ENCODE assay signal across 9 cellular contexts in the genomic region with DNA sequence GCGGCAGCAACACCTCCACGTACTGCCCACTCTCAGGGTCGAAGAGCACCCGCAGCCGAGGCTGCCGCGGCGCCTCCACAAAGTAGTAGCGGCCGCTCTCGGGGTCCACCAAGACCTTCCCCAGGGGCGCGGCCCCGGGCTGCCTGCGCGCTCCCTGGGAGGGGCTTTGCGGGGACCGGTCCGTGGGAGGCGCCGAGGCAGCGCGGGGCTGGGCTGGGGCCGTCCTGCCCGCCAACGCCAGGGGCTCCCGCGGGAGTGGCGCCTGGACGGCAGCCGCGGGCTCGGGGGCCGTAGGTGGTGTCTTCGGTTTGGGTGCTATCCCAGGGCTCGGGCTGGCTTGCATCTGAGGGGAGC. TPM values are rescaled to one million over a fixed set of nuclear protein-coding genes. Genes with fewer than 3 reads are reported as not detected.
DNase-seq lines count a peak whose midpoint lies in the region; ATAC-seq and TF ChIP-seq lines count a peak whose summit lies in the region.
"Had no signal": no experiment of that assay in that cellular context is flagged by ENCODE, and none has a peak within 500 bp of the region (broad histone marks: within the 10 kb centered on the region; RNA-seq: fewer than 3 reads in every experiment).

No MANE protein-coding gene starts in this region.

- H3K4me2 ChIP-seq in hepatocyte: peak overlapping the region; percentile 91

- intact Hi-C loops in tibial artery (cut with DNase I; ENCODE audit: low total_unique reads): no loop called here
- intact Hi-C loops in ovary (cut with DNase I): no loop called here

- no peak for TF ChIP-seq EP300 in ovary (IDR thresholded peaks at IDR 0.05)

- H3K79me2 ChIP-seq in hepatocyte: no peaks in the 10 kb centered on the region

- H3K9me2 ChIP-seq in hepatocyte (replicated peaks; ENCODE audit: insufficient read depth): no peaks in the 10 kb centered on the region

- peak overlapping the region; percentile 60 for H3K27ac ChIP-seq in RWPE2 (ENCODE audit: poor library complexity, severe bottlenecking)
- H3K27ac ChIP-seq in hepatocyte: no peak overlapping the region
- no peak overlapping the region for H3K27ac ChIP-seq in tibial artery
- H3K27ac ChIP-seq in ovary: no peak overlapping the region

- WGBS in hepatocyte (ENCODE audit: low lambda C conversion rate, missing lambda C conversion rate): 10% methylated on average over 33 of the region's 36 CpGs
- 7 to 15% (median 14%) methylated on average over 30 to 36 of the region's 36 CpGs for WGBS in ovary, 3 donors

- H2AFZ ChIP-seq in hepatocyte: no peak overlapping the region

- no peak for TF ChIP-seq POLR2A in ovary (IDR thresholded peaks at IDR 0.05)

- H3K4me1 ChIP-seq in RWPE2 (ENCODE audit: insufficient read depth, poor library complexity, severe bottlenecking) (peaks cover 12% of the 10 kb centered on the region), hepatocyte (ENCODE audit: insufficient read depth) (peaks cover 8% of the 10 kb centered on the region), tibial artery (peaks cover 0 to 42% (median 20%) of the 10 kb centered on the region in 4 donors), ovary (ENCODE audit: insufficient read depth) (peaks cover 9% of the 10 kb centered on the region)

- H3K4me3 ChIP-seq in RWPE2 (ENCODE audit: severe bottlenecking): no peak overlapping the region
- H3K4me3 ChIP-seq in hepatocyte: no peak overlapping the region
- H3K4me3 ChIP-seq in tibial artery: peak overlapping the region; percentile 46 to 49
- no peak overlapping the region for H3K4me3 ChIP-seq in ovary

- H3K4me1 Mint-ChIP-seq in activated T-cell treated with anti-CD3 and anti-CD28 coated beads, Interleukin-2, amount 50 U/mL, for 4 hours (ENCODE audit: low read depth): peaks cover 34% of the 10 kb centered on the region

- H3K27me3 ChIP-seq in RWPE2 (ENCODE audit: insufficient read depth, poor library complexity, severe bottlenecking) (no peaks in the 10 kb centered on the region), hepatocyte (peaks cover 26% of the 10 kb centered on the region), tibial artery (peaks cover 0 to 33% of the 10 kb centered on the region in 2 donors), ovary (peaks cover 5% of the 10 kb centered on the region)

- DNase-seq in activated T-cell treated with anti-CD3 and anti-CD28 coated beads, Interleukin-2, amount 50 U/mL, for 4 hours: no peak
- no peak for DNase-seq in activated T-cell treated with anti-CD3 and anti-CD28 coated beads, Interleukin-2, amount 50 U/mL, for 1 hour
- DNase-seq in RWPE2 (ENCODE audit: low spot score) (no peak), hepatocyte (ENCODE audit: low spot score) (no peak), tibial artery (no peak), ovary (no peak), AG20443 (ENCODE audit: low spot score) (no peak), CD1c-positive myeloid dendritic cell (ENCODE audit: extremely low spot score) (no peak)

- no peaks in the 10 kb centered on the region for H3K36me3 Mint-ChIP-seq in activated T-cell treated with anti-CD3 and anti-CD28 coated beads, Interleukin-2, amount 50 U/mL, for 4 hours (ENCODE audit: insufficient read depth)

- no peaks in the 10 kb centered on the region for H3K9me3 Mint-ChIP-seq in activated T-cell treated with anti-CD3 and anti-CD28 coated beads, Interleukin-2, amount 50 U/mL, for 4 hours
- H3K9me3 Mint-ChIP-seq: neural crest cell had no signal

- H3K9me3 ChIP-seq in RWPE2 (ENCODE audit: severe bottlenecking) (no peaks in the 10 kb centered on the region), hepatocyte (ENCODE audit: low read depth) (no peaks in the 10 kb centered on the region), tibial artery (no peaks in the 10 kb centered on the region), ovary (no peaks in the 10 kb centered on the region)

- ATAC-seq in activated T-cell treated with anti-CD3 and anti-CD28 coated beads, Interleukin-2, amount 50 U/mL, for 4 hours: peak in 1 of 2 donors; percentile 39
- no peak for ATAC-seq in RWPE2 (ENCODE audit: low read depth)

- no peaks in the 10 kb centered on the region for H3K27me3 Mint-ChIP-seq in activated T-cell treated with anti-CD3 and anti-CD28 coated beads, Interleukin-2, amount 50 U/mL, for 4 hours (ENCODE audit: low read depth)

- H3K36me3 ChIP-seq in RWPE2 (ENCODE audit: low read depth): no peaks in the 10 kb centered on the region
- H3K36me3 ChIP-seq in hepatocyte (replicated peaks; ENCODE audit: insufficient read depth, low read depth): no peaks in the 10 kb centered on the region
- no peaks in the 10 kb centered on the region for H3K36me3 ChIP-seq in tibial artery
- no peaks in the 10 kb centered on the region for H3K36me3 ChIP-seq in ovary

- H4K20me1 ChIP-seq in hepatocyte (ENCODE audit: insufficient read depth, poor library complexity, severe bottlenecking): no peaks in the 10 kb centered on the region

- H3K4me3 Mint-ChIP-seq in activated T-cell treated with anti-CD3 and anti-CD28 coated beads, Interleukin-2, amount 50 U/mL, for 4 hours: peak overlapping the region; percentile 89

- no peak for TF ChIP-seq CTCF in RWPE2 (IDR thresholded peaks at IDR 0.05; ENCODE audit: poor library complexity, severe bottlenecking)
- TF ChIP-seq CTCF in hepatocyte (IDR thresholded peaks at IDR 0.05; ENCODE audit: poor library complexity): no peak
- TF ChIP-seq CTCF in tibial artery (IDR thresholded peaks at IDR 0.05): no peak
- peak in 1 of 3 donors; percentile 40 for TF ChIP-seq CTCF in ovary (IDR thresholded peaks at IDR 0.05)

RNA-seq across cellular contexts. Expression of a gene that starts 2.6 kb away (rescaled TPM):
- total RNA-seq in activated T-cell treated with anti-CD3 and anti-CD28 coated beads, Interleukin-2, amount 50 U/mL, for 4 hours: 1 to 10 TPM; 1.8 to 5.0 (median 2.5) TPM
- not detected in 2 replicates for total RNA-seq in hepatocyte
- polyA plus RNA-seq in hepatocyte: 0.30 TPM in 1 of 2 replicates, not detected in the other
- 1 to 10 TPM in 3 of 7 donors, under 1 TPM in 3, not detected in 1; 0.50 to 1.8 (median 1.2) TPM for total RNA-seq in ovary
- polyA plus RNA-seq in ovary: 1 to 10 TPM in 1 of 2 donors, under 1 TPM in 1; 0.91 to 1.7 TPM

RNA-seq across cellular contexts. Expression of a gene that starts 2.6 kb away (rescaled TPM):
- total RNA-seq in activated T-cell treated with anti-CD3 and anti-CD28 coated beads, Interleukin-2, amount 50 U/mL, for 4 hours: 1 to 10 TPM; 2.2 to 4.8 (median 4.1) TPM
- total RNA-seq in hepatocyte (0.63 and 0.68 TPM in 2 replicates), ovary (1 to 10 TPM in 4 of 7 donors, under 1 TPM in 3; 0.60 to 2.0 (median 1.0) TPM)
- polyA plus RNA-seq in hepatocyte (0.10 TPM in 1 of 2 replicates, not detected in the other), ovary (1 to 10 TPM in 1 of 2 donors, under 1 TPM in 1; 0.65 to 1.0 TPM)

RNA-seq across cellular contexts. Expression of a gene that starts 9.2 kb away (rescaled TPM):
- total RNA-seq in activated T-cell treated with anti-CD3 and anti-CD28 coated beads, Interleukin-2, amount 50 U/mL, for 4 hours: not detected
- total RNA-seq in hepatocyte: 13.4 and 19.6 TPM in 2 replicates
- polyA plus RNA-seq in hepatocyte: 3.0 and 3.3 TPM in 2 replicates
- total RNA-seq in ovary: 10 to 100 TPM in 1 of 7 donors, 1 to 10 TPM in 3, under 1 TPM in 1, not detected in 2; 0.10 to 14.5 (median 1.2) TPM
- under 1 TPM in 1 of 2 donors, not detected in 1; 0.05 TPM for polyA plus RNA-seq in ovary
- total RNA-seq: neural crest cell had no signal

RNA-seq across cellular contexts. Expression of a gene that starts 11.6 kb away (rescaled TPM):
- total RNA-seq in activated T-cell treated with anti-CD3 and anti-CD28 coated beads, Interleukin-2, amount 50 U/mL, for 4 hours: 1 to 10 TPM; 2.4 to 3.6 (median 2.6) TPM
- 2.6 and 6.3 TPM in 2 replicates for total RNA-seq in hepatocyte
- 5.5 and 9.8 TPM in 2 replicates for polyA plus RNA-seq in hepatocyte
- 1 to 10 TPM; 2.1 to 4.7 (median 3.3) TPM for total RNA-seq in ovary
- polyA plus RNA-seq in ovary: 1 to 10 TPM; 6.5 to 6.7 TPM

RNA-seq across cellular contexts. Expression of a gene that starts 47.0 kb away (rescaled TPM):
- 10 to 100 TPM; 22.7 to 32.8 (median 26.2) TPM for total RNA-seq in activated T-cell treated with anti-CD3 and anti-CD28 coated beads, Interleukin-2, amount 50 U/mL, for 4 hours
- total RNA-seq in hepatocyte: 10.6 and 11.5 TPM in 2 replicates
- 13.6 and 14.4 TPM in 2 replicates for polyA plus RNA-seq in hepatocyte
- 10 to 100 TPM in 6 of 7 donors, 1 to 10 TPM in 1; 5.2 to 31.0 (median 22.4) TPM for total RNA-seq in ovary
- polyA plus RNA-seq in ovary: 10 to 100 TPM; 11.1 to 35.6 TPM

Comparison
In these comparisons a context has a peak if more than half of its experiments do, and no peak if none do; other contexts are left out.
1. H3K4me3 ChIP-seq: peak in tibial artery (2 of 2); none in RWPE2 (single experiment), hepatocyte (single experiment) and ovary (single experiment).